In the genomic region with DNA sequence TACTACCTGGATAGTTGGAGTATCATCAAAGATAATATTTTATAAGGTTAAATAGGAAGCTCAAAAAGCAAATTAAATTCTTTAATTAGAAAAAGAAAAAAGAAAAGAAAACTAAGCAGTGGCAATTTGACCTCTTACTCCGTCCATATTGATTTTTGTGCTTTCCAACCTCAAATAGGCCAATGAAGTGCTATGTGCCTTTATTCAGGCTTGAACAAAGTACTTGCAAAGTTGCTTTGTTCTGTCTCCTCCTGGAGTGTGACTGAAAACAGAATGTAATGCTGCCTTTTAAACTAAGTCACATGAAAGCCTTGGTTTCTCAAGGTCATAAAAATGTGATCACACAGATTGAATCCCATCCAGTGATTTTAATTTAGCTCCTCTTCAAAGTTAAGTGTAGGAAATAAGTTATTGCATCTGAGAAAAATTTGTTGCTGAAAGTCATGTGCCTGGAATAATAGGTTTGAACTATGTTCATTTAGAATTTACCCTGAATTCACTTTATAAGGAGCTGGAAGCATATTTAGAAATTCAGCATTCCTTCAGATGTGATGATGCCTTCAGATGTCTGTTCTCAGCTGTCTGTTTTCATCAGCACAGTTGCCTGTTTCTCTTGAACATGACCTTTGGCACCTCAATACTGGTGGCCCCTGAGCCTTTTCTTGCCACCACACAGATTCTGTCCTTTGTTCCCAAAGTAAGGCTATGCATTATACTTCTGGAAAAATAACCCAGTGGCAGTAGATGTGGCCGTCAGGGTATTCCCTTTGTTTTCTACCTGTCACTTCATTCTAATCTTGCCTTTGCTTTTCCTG, we compare ENCODE assay signal across 15 cellular contexts.
"Had no signal": no experiment of that assay in that cellular context is flagged by ENCODE, and none has a peak within 500 bp of the region (broad histone marks: within the 10 kb centered on the region; RNA-seq: fewer than 3 reads in every experiment).

No MANE protein-coding gene starts in this region.

- H3K27ac ChIP-seq: esophagus squamous epithelium, lower lobe of right lung, suprapubic skin, upper lobe of right lung had no signal

- H3K9me3 ChIP-seq: suprapubic skin had no signal

- H3K4me3 ChIP-seq: esophagus squamous epithelium, lower lobe of right lung, mucosa of descending colon, suprapubic skin, upper lobe of right lung had no signal

- H3K27me3 ChIP-seq: esophagus squamous epithelium, suprapubic skin, upper lobe of right lung had no signal

- H3K4me1 ChIP-seq: esophagus squamous epithelium, lower lobe of right lung, suprapubic skin, upper lobe of right lung had no signal

- DNase-seq: activated CD4-positive, alpha-beta T cell treated with anti-CD3 and anti-CD28 coated beads, Interleukin-2, amount 50 U/mL, for 1 hour; activated CD4-positive, CD25-positive, alpha-beta regulatory T cell; activated CD8-positive, alpha-beta memory T cell treated with anti-CD3 and anti-CD28 coated beads, Interleukin-2, amount 10 ng/mL, durations not matched to agents 7 days and 5 days; activated gamma-delta T cell; activated T-cell treated with anti-CD3 and anti-CD28 coated beads, Interleukin-2, amount 50 U/mL, for 24 hours; aorta; esophagus squamous epithelium; kidney; lower lobe of right lung; mucosa of descending colon; occipital lobe; stimulated activated CD4-positive, alpha-beta T cell treated with anti-CD3 and anti-CD28 coated beads, Interleukin-4, amount 100 ng/mL, for 1 hour; stimulated activated CD8-positive, alpha-beta memory T cell treated with anti-CD3 and anti-CD28 coated beads, Interleukin-4, amount 100 ng/mL, for 48 hours; upper lobe of right lung had no signal

- ATAC-seq: activated CD8-positive, alpha-beta memory T cell treated with anti-CD3 and anti-CD28 coated beads, Interleukin-2, amount 10 ng/mL, durations not matched to agents 7 days and 5 days; lower lobe of right lung; mucosa of descending colon; upper lobe of right lung had no signal

- H3K36me3 ChIP-seq: esophagus squamous epithelium, lower lobe of right lung, suprapubic skin, upper lobe of right lung had no signal
